15 cellular contexts compared by ENCODE assay signal in genomic region chr17:17156107-17156506, GRCh38. TPM values are rescaled to one million over a fixed set of nuclear protein-coding genes. Genes with fewer than 3 reads are reported as not detected.
DNase-seq lines count a peak whose midpoint lies in the region; ATAC-seq and TF ChIP-seq lines count a peak whose summit lies in the region.
"Had no signal": no experiment of that assay in that cellular context is flagged by ENCODE, and none has a peak within 500 bp of the region (broad histone marks: within the 10 kb centered on the region; RNA-seq: fewer than 3 reads in every experiment).

No MANE protein-coding gene starts in this region.

- in situ Hi-C loops in IMR-90 (cut with MboI; ENCODE audit: low sequenced_read_pairs) = no loop called here
- in situ Hi-C loops in brain microvascular endothelial cell (cut with HindIII; ENCODE audit: low pct_ligation_motif_present, low sequenced_read_pairs) = no loop called here

- no peaks in the 10 kb centered on the region for H3K9me3 ChIP-seq in IMR-90 (ENCODE audit: control insufficient read depth, insufficient read depth, low read length)
- H3K9me3 ChIP-seq: ovary had no signal

- no peak overlapping the region for H2AK5ac ChIP-seq in IMR-90 (ENCODE audit: low read depth, low read length)

- peak; percentile 65 for ATAC-seq in IMR-90 (ENCODE audit: low read depth)
- no peak for ATAC-seq in natural killer cell
- no peak for ATAC-seq in activated naive CD8-positive, alpha-beta T cell treated with anti-CD3 and anti-CD28 coated beads, Interleukin-2, amount 50 U/mL, for 24 hours
- ATAC-seq: stimulated activated naive B cell treated with anti-CD40 and anti-IgM and Interleukin-4, amounts not matched to agents 10 μg/mL and 1 μg/mL and 100 μg/mL, for 72 hours had no signal

- H2AFZ ChIP-seq in IMR-90 (replicated peaks; ENCODE audit: low read length, poor library complexity) = no peak overlapping the region

- intact Hi-C loops in IMR-90 (cut with micrococcal nuclease) (no loop called here), natural killer cell (cut with micrococcal nuclease) (no loop called here)

- H3K9ac ChIP-seq in IMR-90 (ENCODE audit: low read depth, low read length) = no peak overlapping the region

- H3K36me3 Mint-ChIP-seq in natural killer cell = no peaks in the 10 kb centered on the region
- H3K36me3 Mint-ChIP-seq in activated naive CD8-positive, alpha-beta T cell treated with anti-CD3 and anti-CD28 coated beads, Interleukin-2, amount 50 U/mL, for 24 hours (ENCODE audit: low read depth) = peaks cover 33% of the 10 kb centered on the region

- no peak for TF ChIP-seq RAD21 in IMR-90 (IDR thresholded peaks at IDR 0.05; ENCODE audit: low read length)

- H4K5ac ChIP-seq in IMR-90 (ENCODE audit: low read depth, low read length) = no peak overlapping the region

- no peak overlapping the region for H3K27ac Mint-ChIP-seq in natural killer cell
- no peak overlapping the region for H3K27ac Mint-ChIP-seq in activated naive CD8-positive, alpha-beta T cell treated with anti-CD3 and anti-CD28 coated beads, Interleukin-2, amount 50 U/mL, for 24 hours
- H3K27ac Mint-ChIP-seq: activated naive CD8-positive, alpha-beta T cell; dendritic cell treated with granulocyte-macrophage colony-stimulating factor and Interleukin-4, amounts not matched to agents 40 ng/mL and 50 ng/mL, for 4 days had no signal

- H3K27me3 Mint-ChIP-seq in natural killer cell (ENCODE audit: low read depth in 2 of 2) = no peaks in the 10 kb centered on the region
- no peaks in the 10 kb centered on the region for H3K27me3 Mint-ChIP-seq in activated naive CD8-positive, alpha-beta T cell treated with anti-CD3 and anti-CD28 coated beads, Interleukin-2, amount 50 U/mL, for 24 hours
- H3K27me3 Mint-ChIP-seq: activated naive CD8-positive, alpha-beta T cell; stimulated activated naive B cell treated with anti-CD40 and anti-IgM and Interleukin-4, amounts not matched to agents 10 μg/mL and 1 μg/mL and 100 μg/mL, for 72 hours had no signal

- TF ChIP-seq CTCF in AG10803 (conservative IDR thresholded peaks at IDR 0.05; ENCODE audit: low read length) = no peak
- TF ChIP-seq CTCF in IMR-90 (conservative IDR thresholded peaks at IDR 0.05; ENCODE audit: low read depth, low read length) = no peak
- no peak for TF ChIP-seq CTCF in brain microvascular endothelial cell (IDR thresholded peaks at IDR 0.05; ENCODE audit: low read depth, low read length, missing control alignments)
- no peak for TF ChIP-seq CTCF in kidney epithelial cell (IDR thresholded peaks at IDR 0.05; ENCODE audit: insufficient read depth, low read length, poor library complexity, severe bottlenecking)
- no peak for TF ChIP-seq CTCF in natural killer cell (IDR thresholded peaks at IDR 0.05)

- peaks cover 27% of the 10 kb centered on the region for H3K4me1 ChIP-seq in IMR-90 (ENCODE audit: control insufficient read depth, insufficient read depth, low read length)

- no peak overlapping the region for H3K4ac ChIP-seq in IMR-90 (ENCODE audit: low read depth, low read length)

- H3K4me2 ChIP-seq in IMR-90 (ENCODE audit: low read depth, low read length) = peak overlapping the region; percentile 24; the same call in 1 of the 2 replicates

- dilution Hi-C loops in IMR-90 (cut with HindIII; ENCODE audit: low sequenced_read_pairs, unreplicated experiment) = no loop called here

- H4K91ac ChIP-seq in IMR-90 (ENCODE audit: insufficient read depth, low read depth, low read length) = no peak overlapping the region

- no peaks in the 10 kb centered on the region for H3K9me3 Mint-ChIP-seq in natural killer cell
- no peaks in the 10 kb centered on the region for H3K9me3 Mint-ChIP-seq in activated naive CD8-positive, alpha-beta T cell treated with anti-CD3 and anti-CD28 coated beads, Interleukin-2, amount 50 U/mL, for 24 hours
- H3K9me3 Mint-ChIP-seq: dendritic cell treated with granulocyte-macrophage colony-stimulating factor and Interleukin-4, amounts not matched to agents 40 ng/mL and 50 ng/mL, for 4 days; stimulated activated naive B cell treated with anti-CD40 and anti-IgM and Interleukin-4, amounts not matched to agents 10 μg/mL and 1 μg/mL and 100 μg/mL, for 72 hours had no signal

- H3K18ac ChIP-seq in IMR-90 (ENCODE audit: low read depth, low read length) = no peak overlapping the region

- TF ChIP-seq POLR2A in IMR-90 (IDR thresholded peaks at IDR 0.05; ENCODE audit: low read depth, low read length) = no peak

- DNase-seq in AG10803 (ENCODE audit: low read depth) = peak; percentile 75
- peak; percentile 86 for DNase-seq in IMR-90
- peak; percentile 62 for DNase-seq in brain microvascular endothelial cell
- DNase-seq in kidney epithelial cell (ENCODE audit: low read depth) = peak; percentile 52
- DNase-seq in retina = no peak
- no peak for DNase-seq in OCI-M1 (lab: John Stamatoyannopoulos, UW)
- DNase-seq in natural killer cell = no peak
- no peak for DNase-seq in activated naive CD8-positive, alpha-beta T cell treated with anti-CD3 and anti-CD28 coated beads, Interleukin-2, amount 50 U/mL, for 24 hours
- DNase-seq: NCI-H345; ovary; stimulated activated CD4-positive, alpha-beta T cell treated with anti-CD3 and anti-CD28 coated beads, Interleukin-2, amount 100 ng/mL, for 24 hours; stimulated activated naive B cell treated with anti-CD40 and anti-IgM and Interleukin-4, amounts not matched to agents 10 μg/mL and 1 μg/mL and 100 μg/mL, for 72 hours had no signal

- H3K36me3 ChIP-seq in IMR-90 (ENCODE audit: control insufficient read depth, insufficient read depth, low read length) = peaks cover 76% of the 10 kb centered on the region
- peaks cover 75% of the 10 kb centered on the region for H3K36me3 ChIP-seq in brain microvascular endothelial cell (replicated peaks)
- H3K36me3 ChIP-seq in kidney epithelial cell (ENCODE audit: control insufficient read depth, insufficient read depth, low read length) = peaks cover 1% of the 10 kb centered on the region
- H3K36me3 ChIP-seq: ovary had no signal

- H3K4me3 Mint-ChIP-seq in natural killer cell = no peak overlapping the region
- H3K4me3 Mint-ChIP-seq in activated naive CD8-positive, alpha-beta T cell treated with anti-CD3 and anti-CD28 coated beads, Interleukin-2, amount 50 U/mL, for 24 hours = no peak overlapping the region
- H3K4me3 Mint-ChIP-seq: activated naive CD8-positive, alpha-beta T cell; dendritic cell treated with granulocyte-macrophage colony-stimulating factor and Interleukin-4, amounts not matched to agents 40 ng/mL and 50 ng/mL, for 4 days; stimulated activated naive B cell treated with anti-CD40 and anti-IgM and Interleukin-4, amounts not matched to agents 10 μg/mL and 1 μg/mL and 100 μg/mL, for 72 hours had no signal

- H2AK9ac ChIP-seq in IMR-90 (replicated peaks; ENCODE audit: low read depth, low read length, poor library complexity) = peak overlapping the region; percentile 47

- peaks cover 21 to 34% of the 10 kb centered on the region in 2 donors for H3K4me1 Mint-ChIP-seq in natural killer cell
- H3K4me1 Mint-ChIP-seq in activated naive CD8-positive, alpha-beta T cell treated with anti-CD3 and anti-CD28 coated beads, Interleukin-2, amount 50 U/mL, for 24 hours = peaks cover 26% of the 10 kb centered on the region
- H3K4me1 Mint-ChIP-seq: stimulated activated naive B cell treated with anti-CD40 and anti-IgM and Interleukin-4, amounts not matched to agents 10 μg/mL and 1 μg/mL and 100 μg/mL, for 72 hours had no signal

- no CpG with 5 or more reads among the region's 4 CpGs for WGBS in IMR-90 (ENCODE audit: extremely low coverage in 2 of 2, insufficient read length in 1 of 2), 2 experiments

- POLR2A ChIA-PET in IMR-90 (lab: Charles Lee; ENCODE audit: unreplicated experiment) = no interaction called here

- BruUV-seq in IMR-90 (replicated peaks; lab: Mats Ljungman, UMichigan) = no TSS peak

- no peak overlapping the region for H3K14ac ChIP-seq in IMR-90 (replicated peaks; ENCODE audit: low read depth, low read length)

- no peak overlapping the region for H3K23ac ChIP-seq in IMR-90 (ENCODE audit: low read depth, low read length)

- H3K27me3 ChIP-seq in IMR-90 (ENCODE audit: control insufficient read depth, insufficient read depth, low read length) (no peaks in the 10 kb centered on the region), brain microvascular endothelial cell (replicated peaks) (no peaks in the 10 kb centered on the region), kidney epithelial cell (ENCODE audit: control insufficient read depth, insufficient read depth, low read length) (no peaks in the 10 kb centered on the region)
- H3K27me3 ChIP-seq: ovary had no signal

- H3K4me3 ChIP-seq in AG10803 (ENCODE audit: low read length) = no peak overlapping the region
- H3K4me3 ChIP-seq in IMR-90 (ENCODE audit: insufficient read depth, low read depth, low read length) = no peak overlapping the region
- H3K4me3 ChIP-seq in brain microvascular endothelial cell (ENCODE audit: low read depth, low read length) = no peak overlapping the region
- no peak overlapping the region for H3K4me3 ChIP-seq in kidney epithelial cell (ENCODE audit: low read depth, low read length)
- H3K4me3 ChIP-seq: ovary had no signal

- peaks cover 37 to 77% of the 10 kb centered on the region in 2 experiments for H3K79me1 ChIP-seq in IMR-90 (ENCODE audit: low read depth in 1 of 2, low read length in 2 of 2)

- peaks cover 33% of the 10 kb centered on the region for H3K9me1 ChIP-seq in IMR-90 (ENCODE audit: insufficient read depth, low read length)

- no peak overlapping the region for H3K56ac ChIP-seq in IMR-90 (ENCODE audit: extremely low read depth, insufficient read depth, low read length)

- H2BK20ac ChIP-seq in IMR-90 (ENCODE audit: low read depth, low read length) = no peak overlapping the region

- H4K20me1 ChIP-seq in IMR-90 (ENCODE audit: insufficient read depth, low read length) = peaks cover 35% of the 10 kb centered on the region

- CTCF ChIA-PET in IMR-90 (lab: Yijun Ruan, JAX) = no interaction called here

- no peak overlapping the region for H2BK15ac ChIP-seq in IMR-90 (ENCODE audit: low read depth, low read length)

- H4K8ac ChIP-seq in IMR-90 (ENCODE audit: low read depth in 2 of 2, low read length in 2 of 2) = no peak overlapping the region

- H2BK5ac ChIP-seq in IMR-90 (ENCODE audit: low read depth, low read length, poor library complexity, severe bottlenecking) = peak overlapping the region; percentile 31

- H3K27ac ChIP-seq in IMR-90 (ENCODE audit: insufficient read depth, low read length) (no peak overlapping the region; the same call in 1 of the 2 replicates), brain microvascular endothelial cell (peak overlapping the region; percentile 76)
- H3K27ac ChIP-seq: C4-2B, ovary had no signal

- no peak overlapping the region for H2BK120ac ChIP-seq in IMR-90 (ENCODE audit: low read depth, low read length)

TF ChIP-seq in IMR-90, 13 proteins besides CTCF, POLR2A, EP300 and RAD21 (continues in another document):
- TF ChIP-seq BHLHE40 (IDR thresholded peaks at IDR 0.05; ENCODE audit: low read depth, low read length) (peak; percentile 35; the same call in 1 of the 2 replicates), SMC3 (IDR thresholded peaks at IDR 0.05; ENCODE audit: low read depth, low read length) (no peak), FOS (IDR thresholded peaks at IDR 0.05; ENCODE audit: low read depth, low read length) (peak; percentile 21; the same call in 1 of the 2 replicates)

RNA-seq across cellular contexts. Expression of gene PLD6, which starts 50.0 kb away (rescaled TPM):
- 1.1 TPM in 2 replicates for total RNA-seq in IMR-90 (2012; rRNA removed)
- 0.98 and 1.5 TPM in 2 replicates for polyA plus RNA-seq in IMR-90 (2012; rRNA removed)
- 0.81 and 1.1 TPM in 2 replicates for polyA plus RNA-seq in IMR-90 (2012; cell fraction: cytosol; rRNA removed)
- 1.8 and 3.3 TPM in 2 replicates for polyA plus RNA-seq in IMR-90 (2012; cell fraction: nucleus; rRNA removed; ENCODE audit: low replicate concordance)
- 4.8 and 9.7 TPM in 2 replicates for total RNA-seq in kidney epithelial cell
- total RNA-seq in natural killer cell = 1 to 10 TPM in 1 of 3 donors, under 1 TPM in 2; 0.45 to 1.7 (median 0.84) TPM

Comparison
In these comparisons a context has a peak if more than half of its experiments do, and no peak if none do; other contexts are left out.
1. DNase-seq: peak in AG10803 (single experiment), IMR-90 (single experiment), brain microvascular endothelial cell (single experiment) and kidney epithelial cell (single experiment); none in retina (single experiment), OCI-M1 (single experiment), natural killer cell (single experiment) and activated naive CD8-positive, alpha-beta T cell treated with anti-CD3 and anti-CD28 coated beads, Interleukin-2, amount 50 U/mL, for 24 hours (single experiment).